Comparison of ENCODE assay signal across 3 cellular contexts in genomic region chr1:156750191-156750931, GRCh38.
TF ChIP-seq lines count a peak whose summit lies in the region.

No MANE protein-coding gene starts in this region.

TF ChIP-seq in SK-N-SH, 30 proteins besides CTCF, POLR2A, EP300 and RAD21:
- TF ChIP-seq RCOR1 (IDR thresholded peaks at IDR 0.05; ENCODE audit: low read length) (no peak), TCF12 (IDR thresholded peaks at IDR 0.05) (no peak), CHD2 (IDR thresholded peaks at IDR 0.05; ENCODE audit: low read length, partially characterized antibody) (no peak), ELF1 (IDR thresholded peaks at IDR 0.05) (no peak), TAF1 (IDR thresholded peaks at IDR 0.05; ENCODE audit: borderline replicate concordance, low read depth, low read length) (no peak), FOSL2 (IDR thresholded peaks at IDR 0.05; ENCODE audit: borderline replicate concordance, low read depth) (no peak), MXI1 (IDR thresholded peaks at IDR 0.05; ENCODE audit: low read depth, low read length) (no peak), TEAD4 (IDR thresholded peaks at IDR 0.05; ENCODE audit: borderline replicate concordance, insufficient read depth) (no peak), YY1 (IDR thresholded peaks at IDR 0.05; ENCODE audit: low read depth) (no peak), MEF2A (IDR thresholded peaks at IDR 0.05; ENCODE audit: borderline replicate concordance, low read depth) (no peak), RXRA (IDR thresholded peaks at IDR 0.05; ENCODE audit: borderline replicate concordance, low read depth) (no peak), NRF1 (IDR thresholded peaks at IDR 0.05; ENCODE audit: low read depth, low read length) (no peak), RFX5 (IDR thresholded peaks at IDR 0.05; ENCODE audit: low read length) (no peak), SIN3A (IDR thresholded peaks at IDR 0.05; ENCODE audit: borderline replicate concordance, low read depth, low read length) (no peak), ZBTB33 (IDR thresholded peaks at IDR 0.05; ENCODE audit: borderline replicate concordance, low read depth) (no peak), JUND (IDR thresholded peaks at IDR 0.05) (no peak), FOXM1 (IDR thresholded peaks at IDR 0.05; ENCODE audit: low read depth) (no peak), GABPA (IDR thresholded peaks at IDR 0.05; ENCODE audit: low read depth) (no peak), USF2 (IDR thresholded peaks at IDR 0.05; ENCODE audit: borderline replicate concordance, low read depth, low read length) (no peak)

TF ChIP-seq in SK-N-SH treated with all-trans-retinoic acid at 6 μM for 48 hours, 23 proteins besides CTCF, POLR2A, EP300 and RAD21:
- TF ChIP-seq ZNF8 (CRISPR knock-in tag; IDR thresholded peaks at IDR 0.05) = no peak
- no peak for TF ChIP-seq BACH2 (CRISPR knock-in tag; IDR thresholded peaks at IDR 0.05; ENCODE audit: borderline replicate concordance)
- TF ChIP-seq ESRRG (CRISPR knock-in tag; IDR thresholded peaks at IDR 0.05) = no peak
- TF ChIP-seq ZFP3 (CRISPR knock-in tag; IDR thresholded peaks at IDR 0.05) = no peak
- TF ChIP-seq PATZ1 (CRISPR knock-in tag; IDR thresholded peaks at IDR 0.05; ENCODE audit: borderline replicate concordance) = no peak
- TF ChIP-seq ZNF70 (CRISPR knock-in tag; IDR thresholded peaks at IDR 0.05) = no peak
- no peak for TF ChIP-seq PPARA (CRISPR knock-in tag; IDR thresholded peaks at IDR 0.05; ENCODE audit: borderline replicate concordance)
- no peak for TF ChIP-seq RARB (CRISPR knock-in tag; IDR thresholded peaks at IDR 0.05)
- no peak for TF ChIP-seq CSRNP3 (CRISPR knock-in tag; IDR thresholded peaks at IDR 0.05)
- no peak for TF ChIP-seq ZNF565 (CRISPR knock-in tag; conservative IDR thresholded peaks at IDR 0.05; ENCODE audit: low read depth)
- no peak for TF ChIP-seq TSHZ2 (CRISPR knock-in tag; IDR thresholded peaks at IDR 0.05)
- no peak for TF ChIP-seq TOX (CRISPR knock-in tag; IDR thresholded peaks at IDR 0.05; ENCODE audit: borderline replicate concordance)
- TF ChIP-seq OSR1 (CRISPR knock-in tag; IDR thresholded peaks at IDR 0.05) = no peak
- TF ChIP-seq CREB5 (CRISPR knock-in tag; IDR thresholded peaks at IDR 0.05; ENCODE audit: low read depth) = no peak

TF ChIP-seq in HepG2, 621 proteins besides CTCF, POLR2A, EP300 and RAD21 (continues in another document):
- peak; percentile 21; the same call in 1 of the 2 replicates for TF ChIP-seq MAX (IDR thresholded peaks at IDR 0.05)
- TF ChIP-seq ZFY (CRISPR knock-in tag; IDR thresholded peaks at IDR 0.05) = no peak
- 0 out of 2 replicates have a peak, but pooled peaks have one; percentile 7 for TF ChIP-seq THAP9 (CRISPR knock-in tag; IDR thresholded peaks at IDR 0.05; ENCODE audit: borderline replicate concordance)
- no peak for TF ChIP-seq MXD1 (CRISPR knock-in tag; IDR thresholded peaks at IDR 0.05)
- TF ChIP-seq ZNF501 (CRISPR knock-in tag; IDR thresholded peaks at IDR 0.05) = peak; percentile 18; the same call in 1 of the 2 replicates
- TF ChIP-seq ZBTB2 (CRISPR knock-in tag; IDR thresholded peaks at IDR 0.05; ENCODE audit: low read depth) = no peak
- no peak for TF ChIP-seq ZNF18 (CRISPR knock-in tag; IDR thresholded peaks at IDR 0.05; ENCODE audit: insufficient replicate concordance)
- TF ChIP-seq ZNF749 (CRISPR knock-in tag; IDR thresholded peaks at IDR 0.05; ENCODE audit: borderline replicate concordance) = no peak
- 0 out of 2 replicates have a peak, but pooled peaks have one; percentile 8 for TF ChIP-seq ERF (CRISPR knock-in tag; IDR thresholded peaks at IDR 0.05)
- TF ChIP-seq ZNF781 (CRISPR knock-in tag; IDR thresholded peaks at IDR 0.05; ENCODE audit: borderline replicate concordance, not compliant biosample characterization) = peak; percentile 42
- TF ChIP-seq ZNF138 (CRISPR knock-in tag; IDR thresholded peaks at IDR 0.05; ENCODE audit: low read depth) = no peak
- no peak for TF ChIP-seq ZC3H13 (CRISPR knock-in tag; IDR thresholded peaks at IDR 0.05)
- TF ChIP-seq BORCS8-MEF2B (CRISPR knock-in tag; IDR thresholded peaks at IDR 0.05) = 0 out of 2 replicates have a peak, but pooled peaks have one; percentile 0
- no peak for TF ChIP-seq ZSCAN30 (CRISPR knock-in tag; IDR thresholded peaks at IDR 0.05)
- TF ChIP-seq ZBTB7B (CRISPR knock-in tag; IDR thresholded peaks at IDR 0.05) = no peak
- TF ChIP-seq FOXA1 (IDR thresholded peaks at IDR 0.05) = no peak
- no peak for TF ChIP-seq FOXA1 (CRISPR knock-in tag; IDR thresholded peaks at IDR 0.05)
- 0 out of 2 replicates have a peak, but pooled peaks have one; percentile 9 for TF ChIP-seq ZXDC (CRISPR knock-in tag; IDR thresholded peaks at IDR 0.05)
- TF ChIP-seq MYC (CRISPR knock-in tag; IDR thresholded peaks at IDR 0.05; ENCODE audit: borderline replicate concordance) = peak; percentile 11; the same call in 1 of the 2 replicates
- no peak for TF ChIP-seq THYN1 (CRISPR knock-in tag; IDR thresholded peaks at IDR 0.05; ENCODE audit: borderline replicate concordance, low read depth)
- no peak for TF ChIP-seq ZNF180 (CRISPR knock-in tag; IDR thresholded peaks at IDR 0.05; ENCODE audit: borderline replicate concordance, low read depth)
- peak; percentile 6; the same call in 1 of the 2 replicates for TF ChIP-seq MAZ (IDR thresholded peaks at IDR 0.05; ENCODE audit: borderline replicate concordance, low read depth, low read length)
- no peak for TF ChIP-seq MAZ (CRISPR knock-in tag; IDR thresholded peaks at IDR 0.05; ENCODE audit: low read depth)
- no peak for TF ChIP-seq ZNF746 (CRISPR knock-in tag; IDR thresholded peaks at IDR 0.05)
- TF ChIP-seq ARNT (IDR thresholded peaks at IDR 0.05) = no peak
- TF ChIP-seq NKX3-1 (CRISPR knock-in tag; IDR thresholded peaks at IDR 0.05) = no peak
- no peak for TF ChIP-seq PRDM4 (CRISPR knock-in tag; IDR thresholded peaks at IDR 0.05; ENCODE audit: borderline replicate concordance)
- 0 out of 2 replicates have a peak, but pooled peaks have one; percentile 12 for TF ChIP-seq ZNF619 (CRISPR knock-in tag; IDR thresholded peaks at IDR 0.05)
- no peak for TF ChIP-seq ZNF609 (CRISPR knock-in tag; IDR thresholded peaks at IDR 0.05; ENCODE audit: borderline replicate concordance)
- TF ChIP-seq RBAK (CRISPR knock-in tag; IDR thresholded peaks at IDR 0.05) = no peak
- no peak for TF ChIP-seq ELF4 (CRISPR knock-in tag; IDR thresholded peaks at IDR 0.05; ENCODE audit: borderline replicate concordance)
- no peak for TF ChIP-seq HOXD1 (CRISPR knock-in tag; IDR thresholded peaks at IDR 0.05)
